11 cellular contexts compared by ENCODE assay signal in the genomic region with DNA sequence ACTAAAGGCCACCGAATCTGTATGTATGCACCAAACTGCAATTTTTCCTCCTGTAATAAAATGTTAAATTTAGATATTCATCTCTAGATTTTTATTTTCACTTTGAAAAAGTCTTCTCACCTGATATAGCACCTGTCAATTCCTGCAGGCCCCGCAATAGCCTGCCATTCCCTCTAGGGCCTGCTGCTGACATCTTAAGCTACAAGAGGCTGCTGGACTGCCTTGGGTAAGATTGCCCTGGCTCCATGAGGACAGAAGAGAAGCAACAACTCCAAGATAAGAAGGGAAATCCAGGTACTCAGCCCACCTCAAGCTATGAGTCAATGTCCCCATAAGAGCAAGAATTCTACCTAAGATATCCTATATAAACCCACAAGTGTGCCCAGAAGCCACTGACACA.
DNase-seq lines count a peak whose midpoint lies in the region; ATAC-seq and TF ChIP-seq lines count a peak whose summit lies in the region.
"Had no signal": no experiment of that assay in that cellular context is flagged by ENCODE, and none has a peak within 500 bp of the region (broad histone marks: within the 10 kb centered on the region; RNA-seq: fewer than 3 reads in every experiment).

No MANE protein-coding gene starts in this region.

- WGBS in lower leg skin, 2 donors, result 90 to 93% methylated on average over 2 of the region's 2 CpGs

- peak overlapping the region; percentile 97 for H3K27ac ChIP-seq in WERI-Rb-1
- H3K27ac ChIP-seq: stomach had no signal

- intact Hi-C loops in lower leg skin (cut with DNase I; ENCODE audit: low total_unique reads), result no loop called here

- H3K9me3 ChIP-seq in WERI-Rb-1 (ENCODE audit: severe bottlenecking), result no peaks in the 10 kb centered on the region

- TF ChIP-seq POLR2A in lower leg skin (IDR thresholded peaks at IDR 0.05), result no peak

- H3K36me3 ChIP-seq in WERI-Rb-1, result no peaks in the 10 kb centered on the region

- DNase-seq in WERI-Rb-1 (peak; percentile 63), NCI-H748 treated with DMSO at 0.1 percent for 48 hours (lab: John Stamatoyannopoulos, UW) (no peak), lower leg skin (ENCODE audit: low spot score in 2 of 2) (no peak)
- DNase-seq in central memory CD4-positive, alpha-beta T cell, result no peak
- DNase-seq: activated naive CD8-positive, alpha-beta T cell treated with anti-CD3 and anti-CD28 coated beads for 36 hours had no signal

- peak; percentile 9 for ATAC-seq in GM18499 (IDR thresholded peaks at IDR 0.05; ENCODE audit: insufficient read depth, unreplicated experiment)
- ATAC-seq in GM21526 (IDR thresholded peaks at IDR 0.05; ENCODE audit: low FRiP score, unreplicated experiment), result peak; percentile 22
- ATAC-seq in HG03280 (IDR thresholded peaks at IDR 0.05; ENCODE audit: unreplicated experiment), result peak; percentile 27
- ATAC-seq in GM21825 (IDR thresholded peaks at IDR 0.05; ENCODE audit: unreplicated experiment), result no peak
- ATAC-seq: activated CD4-positive, alpha-beta T cell treated with anti-CD3 and anti-CD28 coated beads for 36 hours had no signal

- no peaks in the 10 kb centered on the region for H3K27me3 ChIP-seq in WERI-Rb-1 (ENCODE audit: insufficient read depth, low read depth, severe bottlenecking)

- H3K4me3 ChIP-seq in WERI-Rb-1 (ENCODE audit: low read depth, low read length), result no peak overlapping the region
- no peak overlapping the region for H3K4me3 ChIP-seq in lower leg skin (ENCODE audit: low read depth, poor library complexity, severe bottlenecking)

- TF ChIP-seq CTCF in WERI-Rb-1 (IDR thresholded peaks at IDR 0.05; ENCODE audit: low read depth, low read length) (peak; percentile 28; the same call in 1 of the 2 replicates), lower leg skin (IDR thresholded peaks at IDR 0.05) (no peak)
